ENCODE assay signal across 21 cellular contexts in the genomic region with DNA sequence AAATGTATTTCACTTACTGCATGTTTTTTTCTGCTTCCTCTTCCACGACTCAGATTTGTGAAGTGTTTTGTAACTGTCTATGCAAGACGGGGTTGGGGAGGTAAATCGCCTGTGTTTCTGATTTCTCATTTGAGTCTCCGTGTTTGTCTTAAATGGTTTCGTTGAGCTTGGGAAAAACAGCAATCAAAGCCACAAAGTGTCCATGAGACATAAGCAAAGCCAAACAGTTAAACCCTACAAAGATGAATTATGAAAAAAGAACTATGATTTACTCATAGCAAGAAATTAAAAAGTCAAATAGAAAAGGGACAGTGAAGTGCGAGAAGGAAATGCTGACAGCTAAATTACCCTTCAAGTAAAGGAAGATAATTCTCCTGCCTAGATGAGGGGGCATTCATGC.
DNase-seq lines count a peak whose midpoint lies in the region; ATAC-seq, FAIRE-seq and TF ChIP-seq lines count a peak whose summit lies in the region.
"Had no signal": no experiment of that assay in that cellular context is flagged by ENCODE, and none has a peak within 500 bp of the region (broad histone marks: within the 10 kb centered on the region; RNA-seq: fewer than 3 reads in every experiment).

No MANE protein-coding gene starts in this region.

- no peaks in the 10 kb centered on the region for H3K27me3 ChIP-seq in mesendoderm (ENCODE audit: insufficient read depth, low read length, poor library complexity)
- no peaks in the 10 kb centered on the region for H3K27me3 ChIP-seq in ascending aorta
- H3K27me3 ChIP-seq: MG63, SJSA1 had no signal

- no peak for TF ChIP-seq POLR2A in A549 (IDR thresholded peaks at IDR 0.05; ENCODE audit: low read length)

- H3K9me2 ChIP-seq in OCI-LY7 (ENCODE audit: insufficient read depth, low read length): no peaks in the 10 kb centered on the region

- H4K20me1 ChIP-seq in OCI-LY7 (ENCODE audit: insufficient read depth, low read length): no peaks in the 10 kb centered on the region

- H3K27ac ChIP-seq in A549: peak overlapping the region in 1 of 2 experiments; percentile 83; a peak in 3 of 6 replicates
- H3K27ac ChIP-seq in OCI-LY7 (ENCODE audit: low read depth, low read length, poor library complexity, severe bottlenecking): no peak overlapping the region
- H3K27ac ChIP-seq in mesendoderm (ENCODE audit: low read depth, low read length): peak overlapping the region; percentile 37
- no peak overlapping the region for H3K27ac ChIP-seq in ascending aorta
- H3K27ac ChIP-seq: SJSA1 had no signal

- TF ChIP-seq RAD21 in A549 (conservative IDR thresholded peaks at IDR 0.05 in 1 of 2, IDR thresholded peaks at IDR 0.05 in 1 of 2): no peak

- no peaks in the 10 kb centered on the region for H3K9me3 ChIP-seq in A549
- H3K9me3 ChIP-seq in OCI-LY7 (ENCODE audit: low read length): no peaks in the 10 kb centered on the region
- H3K9me3 ChIP-seq in ascending aorta: no peaks in the 10 kb centered on the region
- H3K9me3 ChIP-seq: Caco-2, MG63, SJSA1 had no signal

- ATAC-seq in A549: no peak
- ATAC-seq: CD8-positive, alpha-beta T cell; Right ventricle myocardium inferior had no signal

- H3K36me3 ChIP-seq in OCI-LY7 (ENCODE audit: insufficient read depth, low read length): no peaks in the 10 kb centered on the region
- H3K36me3 ChIP-seq in mesendoderm (ENCODE audit: control insufficient read depth, insufficient read depth, low read length): no peaks in the 10 kb centered on the region
- no peaks in the 10 kb centered on the region for H3K36me3 ChIP-seq in ascending aorta
- H3K36me3 ChIP-seq: MG63, SJSA1 had no signal

- peak overlapping the region; percentile 10 for H2AK5ac ChIP-seq in mesendoderm (ENCODE audit: low read length)

- no peak overlapping the region for H4K5ac ChIP-seq in mesendoderm (ENCODE audit: low read length)

- H2AFZ ChIP-seq in OCI-LY7 (ENCODE audit: low read length): peak overlapping the region; percentile 33

- H3K18ac ChIP-seq in mesendoderm (ENCODE audit: low read length): peak overlapping the region; percentile 86

- WGBS in A549 (ENCODE audit: missing lambda C conversion rate): 80% methylated on average over 6 of the region's 6 CpGs
- WGBS in mesendoderm (ENCODE audit: extremely low coverage, insufficient coverage, low lambda C conversion rate): no CpG with 5 or more reads among the region's 6 CpGs

- TF ChIP-seq EP300 in A549 (IDR thresholded peaks at IDR 0.05): no peak

- peak overlapping the region; percentile 56 for H4K8ac ChIP-seq in mesendoderm (ENCODE audit: low read depth, low read length)

- no peak overlapping the region for H3K56ac ChIP-seq in mesendoderm (ENCODE audit: low read length)

- FAIRE-seq in A549 (lab: Jason Lieb, UNC) (peak; percentile 23), urothelium cell line (lab: Jason Lieb, UNC) (no peak)
- FAIRE-seq: A204.1 had no signal

- H3K9ac ChIP-seq in mesendoderm (ENCODE audit: low read length): no peak overlapping the region

- CTCF ChIA-PET in A549 (lab: Yijun Ruan, JAX): interaction anchor here (0.9 to 1.6 kb wide), 3 partner anchors 9 to 46 kb away, joined by 3 to 7 read pairs (median 5); no protein-coding TSS in a partner anchor
- CTCF ChIA-PET in OCI-LY7 (lab: Charles Lee; ENCODE audit: unreplicated experiment): no interaction called here

- H3K23ac ChIP-seq in mesendoderm (ENCODE audit: low read length): no peak overlapping the region

- no peak overlapping the region for H2BK5ac ChIP-seq in mesendoderm (ENCODE audit: low read length)

- no peaks in the 10 kb centered on the region for H3K79me1 ChIP-seq in mesendoderm (ENCODE audit: low read length)

- TF ChIP-seq CTCF in A549 (IDR thresholded peaks at IDR 0.05): no peak
- TF ChIP-seq CTCF in GM12865 (IDR thresholded peaks at IDR 0.05; ENCODE audit: insufficient read depth, low read depth, low read length, missing control alignments): no peak
- TF ChIP-seq CTCF in OCI-LY7 (conservative IDR thresholded peaks at IDR 0.05; ENCODE audit: low read length): no peak
- TF ChIP-seq CTCF in ascending aorta (IDR thresholded peaks at IDR 0.05): no peak

- peaks cover 42% of the 10 kb centered on the region for H3K4me1 ChIP-seq in A549
- H3K4me1 ChIP-seq in OCI-LY7 (ENCODE audit: insufficient read depth, low read length, poor library complexity, severe bottlenecking): peaks cover 26% of the 10 kb centered on the region
- H3K4me1 ChIP-seq in mesendoderm (ENCODE audit: control insufficient read depth, low read depth, low read length): peaks cover 10% of the 10 kb centered on the region
- no peaks in the 10 kb centered on the region for H3K4me1 ChIP-seq in ascending aorta

- no peak overlapping the region for H2BK15ac ChIP-seq in mesendoderm (replicated peaks; ENCODE audit: low read depth)

- BruUV-seq in OCI-LY7 (replicated peaks; lab: Mats Ljungman, UMichigan): no TSS peak

- H3K4me2 ChIP-seq in A549 (no peak overlapping the region), OCI-LY7 (ENCODE audit: low read length) (no peak overlapping the region), mesendoderm (ENCODE audit: low read length) (no peak overlapping the region)

- no peak overlapping the region for H3K4ac ChIP-seq in mesendoderm (ENCODE audit: low read depth, low read length)

- POLR2A ChIA-PET in A549 (lab: Yijun Ruan, JAX) (no interaction called here), OCI-LY7 (lab: Charles Lee) (interaction anchor here (1.1 to 1.4 kb wide), 3 partner anchors 9 to 110 kb away, joined by 3 to 5 read pairs (median 3); no protein-coding TSS in a partner anchor)

- no peak overlapping the region for H3K4me3 ChIP-seq in A549
- H3K4me3 ChIP-seq in GM12865 (ENCODE audit: low read depth, low read length): no peak overlapping the region
- H3K4me3 ChIP-seq in OCI-LY7 (ENCODE audit: low read depth, low read length, poor library complexity, severe bottlenecking): no peak overlapping the region
- H3K4me3 ChIP-seq in mesendoderm (ENCODE audit: low read length): no peak overlapping the region
- H3K4me3 ChIP-seq in ascending aorta: no peak overlapping the region
- H3K4me3 ChIP-seq: MG63, SJSA1 had no signal

- DNase-seq in A549 (ENCODE audit: low read depth in 1 of 2, low spot score in 1 of 2): no peak
- peak; percentile 63 for DNase-seq in GM12865 (ENCODE audit: low read depth)
- DNase-seq in OCI-LY7 (ENCODE audit: low spot score): no peak
- no peak for DNase-seq in mesendoderm
- DNase-seq in AG08395 (ENCODE audit: low spot score): no peak
- no peak for DNase-seq in urothelium cell line (ENCODE audit: low spot score)
- no peak for DNase-seq in ascending aorta (ENCODE audit: low spot score in 2 of 2)
- no peak for DNase-seq in SHP77 (lab: John Stamatoyannopoulos, UW)
- DNase-seq: C1 segment of cervical spinal cord; Caco-2; CD8-positive, alpha-beta T cell; GF-D8; GOT3; HCEC 1CT; KBM-7; MG63; NCI-H2029 treated with DMSO at 0.1 percent for 48 hours; NCI-H510A had no signal

- H3K79me2 ChIP-seq in OCI-LY7 (ENCODE audit: insufficient read depth, low read depth, low read length) (no peaks in the 10 kb centered on the region), mesendoderm (ENCODE audit: control insufficient read depth, insufficient read depth, low read length) (no peaks in the 10 kb centered on the region)

- peak overlapping the region; percentile 88 for H2BK120ac ChIP-seq in mesendoderm (ENCODE audit: low read depth, low read length)

- intact Hi-C loops in OCI-LY7 (cut with micrococcal nuclease; ENCODE audit: unreplicated experiment) (no loop called here), ascending aorta (cut with DNase I) (no loop called here)

TF ChIP-seq in A549, 52 proteins besides CTCF, POLR2A, EP300 and RAD21:
- TF ChIP-seq BHLHE40 (IDR thresholded peaks at IDR 0.05; ENCODE audit: low read depth, low read length) (no peak), ZFP36 (IDR thresholded peaks at IDR 0.05; ENCODE audit: borderline replicate concordance, partially characterized antibody) (no peak), CHD4 (IDR thresholded peaks at IDR 0.05; ENCODE audit: borderline replicate concordance) (no peak), ZSCAN20 (CRISPR knock-in tag; IDR thresholded peaks at IDR 0.05) (no peak), FOSL2 (IDR thresholded peaks at IDR 0.05) (no peak), FOSL2 (CRISPR knock-in tag; IDR thresholded peaks at IDR 0.05) (no peak), CBX8 (IDR thresholded peaks at IDR 0.05) (no peak)
- TF ChIP-seq, protein P1, sequence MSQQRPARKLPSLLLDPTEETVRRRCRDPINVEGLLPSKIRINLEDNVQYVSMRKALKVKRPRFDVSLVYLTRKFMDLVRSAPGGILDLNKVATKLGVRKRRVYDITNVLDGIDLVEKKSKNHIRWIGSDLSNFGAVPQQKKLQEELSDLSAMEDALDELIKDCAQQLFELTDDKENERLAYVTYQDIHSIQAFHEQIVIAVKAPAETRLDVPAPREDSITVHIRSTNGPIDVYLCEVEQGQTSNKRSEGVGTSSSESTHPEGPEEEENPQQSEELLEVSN (IDR thresholded peaks at IDR 0.05; ENCODE audit: borderline replicate concordance, low read depth): no peak
